In the genomic region with DNA sequence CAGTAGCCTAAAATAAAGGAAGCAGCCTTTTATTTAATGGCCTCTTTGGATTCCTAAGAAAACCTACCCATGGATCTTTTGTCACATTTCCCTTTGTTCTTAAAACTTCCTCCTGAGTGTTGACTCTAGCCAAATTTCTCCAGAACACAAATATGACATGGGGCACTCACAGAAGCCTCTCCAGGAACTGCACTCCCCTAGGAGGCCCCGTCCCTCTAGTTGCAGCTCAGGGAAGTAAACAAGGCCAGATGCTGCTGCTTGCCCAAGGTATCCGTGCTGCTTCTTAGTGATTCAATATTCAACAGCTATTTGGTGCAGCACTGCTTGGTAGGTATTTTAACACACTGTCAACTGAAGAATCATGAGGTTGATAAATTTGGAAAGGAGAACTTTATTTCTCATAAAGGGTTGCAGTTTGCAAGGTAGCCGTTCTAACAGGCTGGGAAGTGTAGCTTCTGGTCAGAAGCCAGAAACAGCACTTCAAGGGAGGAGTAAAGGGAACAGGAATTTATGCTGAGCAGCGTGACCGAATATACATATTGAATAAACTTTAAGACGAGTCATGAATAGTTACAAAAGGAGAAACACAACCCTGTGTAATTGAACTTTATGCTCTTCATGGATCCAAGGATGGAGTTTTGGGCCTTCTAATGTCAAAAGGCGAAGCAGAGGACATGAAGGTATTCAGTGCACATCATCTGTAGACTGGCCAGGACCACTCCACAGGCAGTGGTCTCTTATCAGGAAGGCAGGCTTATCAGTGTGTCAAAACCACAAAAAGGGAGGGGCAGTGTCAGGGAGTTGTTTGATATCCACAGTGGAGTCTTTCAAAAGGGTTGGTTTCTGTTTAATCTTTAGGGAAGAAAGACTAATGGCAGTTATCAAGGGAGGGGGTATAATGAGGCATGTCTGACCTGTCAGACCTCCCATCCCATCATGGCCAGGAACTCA, we compare ENCODE assay signal across 1 cellular context.
TF ChIP-seq lines count a peak whose summit lies in the region.

No MANE protein-coding gene starts in this region.

TF ChIP-seq in WTC11, 78 proteins besides CTCF, POLR2A, EP300 and RAD21 (continued from another document):
- TF ChIP-seq NFE2L1 (CRISPR knock-in tag; IDR thresholded peaks at IDR 0.05): no peak
